23 cellular contexts compared by ENCODE assay signal in genomic region chr15:81729340-81729739, GRCh38.
"Had no signal": no experiment of that assay in that cellular context is flagged by ENCODE, and none has a peak within 500 bp of the region (broad histone marks: within the 10 kb centered on the region; RNA-seq: fewer than 3 reads in every experiment).

No MANE protein-coding gene starts in this region.

- H3K4me1 Mint-ChIP-seq: T-cell had no signal

- H3K4me3 Mint-ChIP-seq: T-cell; T-helper 1 cell treated with Interleukin-12 subunit alpha and Interleukin-12 subunit beta and Interleukin-4 antibody, amounts not matched to agents 30 μg/mL and 1 μg/mL, for 36 hours had no signal

- DNase-seq: Karpas-422, KG1, MG63, NCI-H1092, NCI-H1105 treated with DMSO at 0.1 percent for 48 hours, NCI-H1417 treated with DMSO at 0.1 percent for 48 hours, NCI-H146, NCI-H187, NCI-H2029, NCI-H2081 treated with DMSO at 0.1 percent for 48 hours, NCI-H2171, NCI-H226, NCI-H446, NCI-H510A, NCI-H524 treated with DMSO at 0.1 percent for 48 hours, NCI-H69, NCI-H774, RPMI8226, SHP77, SK-N-SH, SW 1271, T-cell had no signal

- H3K36me3 Mint-ChIP-seq: T-cell had no signal

- ATAC-seq: T-cell had no signal

- H3K27ac Mint-ChIP-seq: T-cell; T-helper 1 cell treated with Interleukin-12 subunit alpha and Interleukin-12 subunit beta and Interleukin-4 antibody, amounts not matched to agents 30 μg/mL and 1 μg/mL, for 36 hours had no signal

- H3K9me3 Mint-ChIP-seq: T-cell had no signal
